Comparison of ENCODE assay signal across 17 cellular contexts in genomic region chr2:230599854-230600253, GRCh38.
A peak's percentile ranks its signal among the peaks of the same experiment; 100 is the strongest.
DNase-seq lines count a peak whose midpoint lies in the region; ATAC-seq and TF ChIP-seq lines count a peak whose summit lies in the region.
"Had no signal": no experiment of that assay in that cellular context is flagged by ENCODE, and none has a peak within 500 bp of the region (broad histone marks: within the 10 kb centered on the region; RNA-seq: fewer than 3 reads in every experiment).

No MANE protein-coding gene starts in this region.

- intact Hi-C loops in activated CD8-positive, alpha-beta T cell treated with anti-CD3 and anti-CD28 coated beads for 36 hours (cut with micrococcal nuclease), result no loop called here
- intact Hi-C loops in activated T-helper 1 cell treated with anti-CD3 and anti-CD28 coated beads, Interleukin-12 subunit alpha, Interleukin-12 subunit beta, Interleukin-2, Interleukin-4 antibody, amounts not matched to agents 30 ng/mL and 10 ng/mL and 1 ng/mL, durations not matched to agents 14 hours and 24 hours and 36 hours (cut with micrococcal nuclease), result loop anchor here (1.0 kb wide), 1 partner anchor 17 kb away; no protein-coding TSS in a partner anchor
- intact Hi-C loops in Right ventricle myocardium superior (cut with DNase I), result no loop called here

- H3K4me3 Mint-ChIP-seq in activated CD8-positive, alpha-beta T cell treated with anti-CD3 and anti-CD28 coated beads for 36 hours, result no peak overlapping the region
- H3K4me3 Mint-ChIP-seq in activated CD8-positive, alpha-beta T cell treated with anti-CD3 and anti-CD28 coated beads, Interleukin-2, amount 10 ng/mL, durations not matched to agents 7 days and 5 days, result no peak overlapping the region
- peak overlapping the region in 2 of 4 donors; percentile 59 to 61 for H3K4me3 Mint-ChIP-seq in IgD-negative memory B cell
- H3K4me3 Mint-ChIP-seq in activated T-helper 1 cell treated with anti-CD3 and anti-CD28 coated beads, Interleukin-12 subunit alpha, Interleukin-12 subunit beta, Interleukin-2, Interleukin-4 antibody, amounts not matched to agents 30 ng/mL and 10 ng/mL and 1 ng/mL, durations not matched to agents 14 hours and 24 hours and 36 hours, result peak overlapping the region; percentile 37
- peak overlapping the region; percentile 10 for H3K4me3 Mint-ChIP-seq in stimulated activated memory B cell treated with anti-CD40 and anti-IgM and Interleukin-4, amounts not matched to agents 10 μg/mL and 1 μg/mL and 100 μg/mL, for 72 hours
- H3K4me3 Mint-ChIP-seq: HFFc6 had no signal

- no peak for DNase-seq in activated CD8-positive, alpha-beta T cell treated with anti-CD3 and anti-CD28 coated beads for 36 hours
- DNase-seq in activated CD8-positive, alpha-beta T cell treated with anti-CD3 and anti-CD28 coated beads, Interleukin-2, amount 10 ng/mL, durations not matched to agents 7 days and 5 days, result no peak
- DNase-seq in activated T-helper 1 cell treated with anti-CD3 and anti-CD28 coated beads, Interleukin-12 subunit alpha, Interleukin-12 subunit beta, Interleukin-2, Interleukin-4 antibody, amounts not matched to agents 30 ng/mL and 10 ng/mL and 1 ng/mL, durations not matched to agents 14 hours and 24 hours and 36 hours (ENCODE audit: low spot score), result no peak
- no peak for DNase-seq in Right ventricle myocardium superior
- no peak for DNase-seq in NCI-H1436 (lab: John Stamatoyannopoulos, UW)
- DNase-seq: 8988T, COR-L47, HFFc6, KG1, NCI-H1092 treated with DMSO at 0.1 percent for 48 hours, NCI-H187, NCI-H446 treated with DMSO at 0.1 percent for 48 hours, NCI-H774, SIG-M5 had no signal

- CTCF ChIA-PET in activated CD8-positive, alpha-beta T cell treated with anti-CD3 and anti-CD28 coated beads for 36 hours (lab: Charles Lee), result no interaction called here
- CTCF ChIA-PET in activated CD8-positive, alpha-beta T cell treated with anti-CD3 and anti-CD28 coated beads, Interleukin-2, amount 10 ng/mL, durations not matched to agents 7 days and 5 days (lab: Charles Lee), result interaction anchor here (1.1 kb wide), 1 partner anchor 10 kb away, joined by 3 read pairs; no protein-coding TSS in a partner anchor

- peak overlapping the region; percentile 52 for H3K27ac Mint-ChIP-seq in activated CD8-positive, alpha-beta T cell treated with anti-CD3 and anti-CD28 coated beads for 36 hours
- H3K27ac Mint-ChIP-seq in activated CD8-positive, alpha-beta T cell treated with anti-CD3 and anti-CD28 coated beads, Interleukin-2, amount 10 ng/mL, durations not matched to agents 7 days and 5 days, result no peak overlapping the region
- peak overlapping the region; percentile 31 to 99 (median 96) for H3K27ac Mint-ChIP-seq in IgD-negative memory B cell
- peak overlapping the region; percentile 72 for H3K27ac Mint-ChIP-seq in activated T-helper 1 cell treated with anti-CD3 and anti-CD28 coated beads, Interleukin-12 subunit alpha, Interleukin-12 subunit beta, Interleukin-2, Interleukin-4 antibody, amounts not matched to agents 30 ng/mL and 10 ng/mL and 1 ng/mL, durations not matched to agents 14 hours and 24 hours and 36 hours
- peak overlapping the region; percentile 99 for H3K27ac Mint-ChIP-seq in stimulated activated memory B cell treated with anti-CD40 and anti-IgM and Interleukin-4, amounts not matched to agents 10 μg/mL and 1 μg/mL and 100 μg/mL, for 72 hours
- H3K27ac Mint-ChIP-seq: HFFc6 had no signal

- ATAC-seq in activated CD8-positive, alpha-beta T cell treated with anti-CD3 and anti-CD28 coated beads for 36 hours, result no peak
- ATAC-seq in activated CD8-positive, alpha-beta T cell treated with anti-CD3 and anti-CD28 coated beads, Interleukin-2, amount 10 ng/mL, durations not matched to agents 7 days and 5 days, result no peak
- no peak for ATAC-seq in stimulated activated memory B cell treated with anti-CD40 and anti-IgM and Interleukin-4, amounts not matched to agents 10 μg/mL and 1 μg/mL and 100 μg/mL, for 72 hours
- ATAC-seq in HG02981 (IDR thresholded peaks at IDR 0.05; ENCODE audit: unreplicated experiment) (no peak), Right ventricle myocardium superior (ENCODE audit: poor library complexity) (no peak)

- TF ChIP-seq CTCF in activated CD8-positive, alpha-beta T cell treated with anti-CD3 and anti-CD28 coated beads for 36 hours (IDR thresholded peaks at IDR 0.05), result no peak

- no peaks in the 10 kb centered on the region for H3K27me3 Mint-ChIP-seq in activated CD8-positive, alpha-beta T cell treated with anti-CD3 and anti-CD28 coated beads for 36 hours
- no peaks in the 10 kb centered on the region for H3K27me3 Mint-ChIP-seq in activated CD8-positive, alpha-beta T cell treated with anti-CD3 and anti-CD28 coated beads, Interleukin-2, amount 10 ng/mL, durations not matched to agents 7 days and 5 days (ENCODE audit: low read depth)
- no peaks in the 10 kb centered on the region for H3K27me3 Mint-ChIP-seq in IgD-negative memory B cell
- H3K27me3 Mint-ChIP-seq in activated T-helper 1 cell treated with anti-CD3 and anti-CD28 coated beads, Interleukin-12 subunit alpha, Interleukin-12 subunit beta, Interleukin-2, Interleukin-4 antibody, amounts not matched to agents 30 ng/mL and 10 ng/mL and 1 ng/mL, durations not matched to agents 14 hours and 24 hours and 36 hours (ENCODE audit: insufficient read depth), result no peaks in the 10 kb centered on the region
- no peaks in the 10 kb centered on the region for H3K27me3 Mint-ChIP-seq in stimulated activated memory B cell treated with anti-CD40 and anti-IgM and Interleukin-4, amounts not matched to agents 10 μg/mL and 1 μg/mL and 100 μg/mL, for 72 hours

- H3K36me3 Mint-ChIP-seq in activated CD8-positive, alpha-beta T cell treated with anti-CD3 and anti-CD28 coated beads for 36 hours (ENCODE audit: low read depth), result peaks cover 10% of the 10 kb centered on the region
- peaks cover 50% of the 10 kb centered on the region for H3K36me3 Mint-ChIP-seq in activated CD8-positive, alpha-beta T cell treated with anti-CD3 and anti-CD28 coated beads, Interleukin-2, amount 10 ng/mL, durations not matched to agents 7 days and 5 days (ENCODE audit: low read depth)
- H3K36me3 Mint-ChIP-seq in IgD-negative memory B cell, result peaks cover 7% of the 10 kb centered on the region
- H3K36me3 Mint-ChIP-seq in activated T-helper 1 cell treated with anti-CD3 and anti-CD28 coated beads, Interleukin-12 subunit alpha, Interleukin-12 subunit beta, Interleukin-2, Interleukin-4 antibody, amounts not matched to agents 30 ng/mL and 10 ng/mL and 1 ng/mL, durations not matched to agents 14 hours and 24 hours and 36 hours (ENCODE audit: low read depth), result peaks cover 19% of the 10 kb centered on the region
- H3K36me3 Mint-ChIP-seq in stimulated activated memory B cell treated with anti-CD40 and anti-IgM and Interleukin-4, amounts not matched to agents 10 μg/mL and 1 μg/mL and 100 μg/mL, for 72 hours, result peaks cover 19% of the 10 kb centered on the region

- POLR2A ChIA-PET in activated CD8-positive, alpha-beta T cell treated with anti-CD3 and anti-CD28 coated beads for 36 hours (lab: Charles Lee), result no interaction called here
- POLR2A ChIA-PET in activated CD8-positive, alpha-beta T cell treated with anti-CD3 and anti-CD28 coated beads, Interleukin-2, amount 10 ng/mL, durations not matched to agents 7 days and 5 days (lab: Charles Lee), result no interaction called here

- H3K4me1 Mint-ChIP-seq in activated CD8-positive, alpha-beta T cell treated with anti-CD3 and anti-CD28 coated beads for 36 hours (ENCODE audit: low read depth), result peaks cover 42% of the 10 kb centered on the region
- H3K4me1 Mint-ChIP-seq in activated CD8-positive, alpha-beta T cell treated with anti-CD3 and anti-CD28 coated beads, Interleukin-2, amount 10 ng/mL, durations not matched to agents 7 days and 5 days (ENCODE audit: low read depth), result peaks cover 66% of the 10 kb centered on the region
- peaks cover 62 to 69% (median 66%) of the 10 kb centered on the region in 3 donors for H3K4me1 Mint-ChIP-seq in IgD-negative memory B cell
- H3K4me1 Mint-ChIP-seq in activated T-helper 1 cell treated with anti-CD3 and anti-CD28 coated beads, Interleukin-12 subunit alpha, Interleukin-12 subunit beta, Interleukin-2, Interleukin-4 antibody, amounts not matched to agents 30 ng/mL and 10 ng/mL and 1 ng/mL, durations not matched to agents 14 hours and 24 hours and 36 hours (ENCODE audit: low read depth), result peaks cover 87% of the 10 kb centered on the region
- H3K4me1 Mint-ChIP-seq in stimulated activated memory B cell treated with anti-CD40 and anti-IgM and Interleukin-4, amounts not matched to agents 10 μg/mL and 1 μg/mL and 100 μg/mL, for 72 hours, result peaks cover 94% of the 10 kb centered on the region

- peaks cover 21% of the 10 kb centered on the region for H3K9me3 Mint-ChIP-seq in activated CD8-positive, alpha-beta T cell treated with anti-CD3 and anti-CD28 coated beads for 36 hours
- peaks cover 15% of the 10 kb centered on the region for H3K9me3 Mint-ChIP-seq in activated CD8-positive, alpha-beta T cell treated with anti-CD3 and anti-CD28 coated beads, Interleukin-2, amount 10 ng/mL, durations not matched to agents 7 days and 5 days (ENCODE audit: insufficient read depth)
- peaks cover 4 to 8% (median 5%) of the 10 kb centered on the region in 3 donors for H3K9me3 Mint-ChIP-seq in IgD-negative memory B cell
- H3K9me3 Mint-ChIP-seq in activated T-helper 1 cell treated with anti-CD3 and anti-CD28 coated beads, Interleukin-12 subunit alpha, Interleukin-12 subunit beta, Interleukin-2, Interleukin-4 antibody, amounts not matched to agents 30 ng/mL and 10 ng/mL and 1 ng/mL, durations not matched to agents 14 hours and 24 hours and 36 hours, result peaks cover 34% of the 10 kb centered on the region
- peaks cover 4% of the 10 kb centered on the region for H3K9me3 Mint-ChIP-seq in stimulated activated memory B cell treated with anti-CD40 and anti-IgM and Interleukin-4, amounts not matched to agents 10 μg/mL and 1 μg/mL and 100 μg/mL, for 72 hours
- H3K9me3 Mint-ChIP-seq: HFFc6 had no signal

Comparison
In these comparisons a context has a peak if more than half of its experiments do, and no peak if none do; other contexts are left out.
1. H3K4me3 Mint-ChIP-seq: peak in activated T-helper 1 cell treated with anti-CD3 and anti-CD28 coated beads, Interleukin-12 subunit alpha, Interleukin-12 subunit beta, Interleukin-2, Interleukin-4 antibody, amounts not matched to agents 30 ng/mL and 10 ng/mL and 1 ng/mL, durations not matched to agents 14 hours and 24 hours and 36 hours (single experiment) and stimulated activated memory B cell treated with anti-CD40 and anti-IgM and Interleukin-4, amounts not matched to agents 10 μg/mL and 1 μg/mL and 100 μg/mL, for 72 hours (single experiment); none in activated CD8-positive, alpha-beta T cell treated with anti-CD3 and anti-CD28 coated beads for 36 hours (single experiment) and activated CD8-positive, alpha-beta T cell treated with anti-CD3 and anti-CD28 coated beads, Interleukin-2, amount 10 ng/mL, durations not matched to agents 7 days and 5 days (single experiment).